In the genomic region with DNA sequence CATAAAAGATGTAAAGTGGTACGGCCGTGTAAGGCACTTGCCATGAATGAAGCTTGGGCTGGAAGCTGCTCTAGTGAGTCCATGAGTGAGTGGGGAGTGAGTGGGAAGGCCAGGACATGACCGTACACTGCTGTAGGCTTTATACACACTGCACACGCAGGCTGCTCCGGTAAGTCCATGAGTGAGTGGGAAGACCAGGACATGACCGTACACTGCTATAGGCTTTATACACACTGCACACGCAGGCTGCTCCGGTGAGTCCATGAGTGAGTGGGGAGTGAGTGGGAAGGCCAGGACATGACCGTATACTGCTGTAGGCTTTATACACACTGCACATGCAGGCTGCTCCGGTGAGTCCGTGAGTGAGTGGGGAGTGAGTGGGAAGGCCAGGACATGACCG, we compare ENCODE assay signal across 3 cellular contexts. TPM values are rescaled to one million over a fixed set of nuclear protein-coding genes. Genes with fewer than 3 reads are reported as not detected.
"Had no signal": no experiment of that assay in that cellular context is flagged by ENCODE, and none has a peak within 500 bp of the region (broad histone marks: within the 10 kb centered on the region; RNA-seq: fewer than 3 reads in every experiment).

No MANE protein-coding gene starts in this region.

RNA-seq across cellular contexts. Expression of a gene that starts 26.2 kb away (rescaled TPM):
- total RNA-seq: activated T-helper 2 cell treated with anti-CD3 and anti-CD28 coated beads, Interferon-gamma antibody, Interleukin-2, Interleukin-4, amounts not matched to agents 10 μg/mL and 5 μg/mL and 100 μg/mL, durations not matched to agents 14 hours and 24 hours and 36 hours; T-helper 1 cell treated with Interleukin-12 subunit alpha and Interleukin-12 subunit beta and Interleukin-4 antibody, amounts not matched to agents 30 ng/mL and 1 ng/mL, for 36 hours; T-helper 2 cell treated with Interferon-gamma antibody and Interleukin-4, amounts not matched to agents 100 ng/mL and 5 ng/mL, for 36 hours had no signal
